Comparison of ENCODE assay signal across 8 cellular contexts in the genomic region with DNA sequence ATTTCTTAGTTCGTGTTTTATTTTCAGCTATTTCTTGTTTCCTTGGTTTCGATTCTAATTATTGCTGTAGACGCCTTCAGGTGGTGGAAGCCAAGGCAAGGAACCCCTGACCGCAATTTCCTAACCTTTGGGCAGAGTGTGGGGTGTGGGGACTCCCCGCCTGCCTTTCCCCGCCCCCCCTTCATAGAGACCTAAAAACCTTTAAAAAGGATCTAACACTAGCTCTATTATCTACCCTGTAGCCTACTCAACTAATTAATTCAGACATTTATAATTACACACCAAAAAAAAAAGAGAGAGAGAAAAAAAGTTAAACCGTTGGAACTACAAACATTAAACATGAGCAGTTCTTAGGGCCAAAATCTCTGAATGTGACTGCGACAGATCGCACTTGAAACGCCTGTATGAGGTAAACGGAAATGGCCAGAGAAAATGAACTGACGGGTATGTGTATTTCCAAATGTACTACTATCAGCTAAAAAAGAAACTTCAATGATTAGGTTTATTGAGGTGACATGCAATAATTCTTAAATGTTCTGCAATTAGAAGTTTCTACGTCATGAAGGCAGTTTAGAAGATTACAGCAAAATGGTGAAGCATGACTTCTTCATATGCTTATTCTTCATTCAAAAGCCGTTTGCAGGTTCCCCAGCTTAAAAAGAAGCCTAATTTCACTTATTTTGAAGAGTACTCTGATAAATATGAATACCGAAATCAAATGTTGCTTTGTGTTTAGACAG. TPM values are rescaled to one million over a fixed set of nuclear protein-coding genes. Genes with fewer than 3 reads are reported as not detected.
DNase-seq lines count a peak whose midpoint lies in the region; ATAC-seq and TF ChIP-seq lines count a peak whose summit lies in the region.

No MANE protein-coding gene starts in this region.

- ATAC-seq in GM18498 (IDR thresholded peaks at IDR 0.05; ENCODE audit: unreplicated experiment), result peak; percentile 32
- peak; percentile 34 for ATAC-seq in HG02623 (IDR thresholded peaks at IDR 0.05; ENCODE audit: unreplicated experiment)
- ATAC-seq in left colon, result peak; percentile 26

- H3K4me1 ChIP-seq in PC-9 (replicated peaks; ENCODE audit: insufficient read depth) (peaks cover 37% of the 10 kb centered on the region), adipocyte (ENCODE audit: control insufficient read depth, insufficient read depth, low read length) (peaks cover 17% of the 10 kb centered on the region)

- TF ChIP-seq CTCF in PC-9 (conservative IDR thresholded peaks at IDR 0.05), result no peak

- H3K9ac ChIP-seq in adipocyte (ENCODE audit: low read length), result peak overlapping the region; percentile 97

- peaks cover 12% of the 10 kb centered on the region; the same call in 1 of the 2 replicates for H3F3A ChIP-seq in PC-9 (ENCODE audit: insufficient read depth, low read depth)

- peak overlapping the region; percentile 73 for H3K4me3 ChIP-seq in PC-9
- H3K4me3 ChIP-seq in adipocyte (ENCODE audit: low read length), result peak overlapping the region; percentile 94

- H4K20me1 ChIP-seq in PC-9 (ENCODE audit: insufficient read depth), result no peaks in the 10 kb centered on the region

- peak overlapping the region; percentile 88 for H3K4me2 ChIP-seq in PC-9

- TSS peak; percentile 93 for BruUV-seq in PC-9 (replicated peaks; lab: Mats Ljungman, UMichigan)

- no peaks in the 10 kb centered on the region for H3K79me2 ChIP-seq in PC-9 (ENCODE audit: low read depth)

- H3K9me3 ChIP-seq in PC-9 (ENCODE audit: insufficient read depth, low read depth) (no peaks in the 10 kb centered on the region), adipocyte (ENCODE audit: control insufficient read depth, low read length) (no peaks in the 10 kb centered on the region)

- H3K36me3 ChIP-seq in PC-9 (ENCODE audit: low read depth) (no peaks in the 10 kb centered on the region), adipocyte (ENCODE audit: control insufficient read depth, insufficient read depth, low read length, severe bottlenecking) (no peaks in the 10 kb centered on the region)

- POLR2A ChIA-PET in PC-9 (lab: Charles Lee; ENCODE audit: unreplicated experiment), result interaction anchor here (0.5 to 1.3 kb wide), 4 partner anchors 19 to 682 kb away, joined by 3 to 5 read pairs (median 4); no protein-coding TSS in a partner anchor

- peak overlapping the region; percentile 95 for H2AFZ ChIP-seq in PC-9

- intact Hi-C loops in PC-9 (cut with micrococcal nuclease; ENCODE audit: unreplicated experiment) (loop anchor here (1.0 to 2.0 kb wide), 2 partner anchors 20 to 960 kb away; partner anchors contain the start of gene MAN2A1), left colon (cut with DNase I, micrococcal nuclease) (no loop called here)

- H3K9me2 ChIP-seq in PC-9 (ENCODE audit: insufficient read depth), result no peaks in the 10 kb centered on the region

- CTCF ChIA-PET in PC-9 (lab: Charles Lee), result interaction anchor here (0.6 kb wide), 1 partner anchor 299 kb away, joined by 7 read pairs; no protein-coding TSS in a partner anchor

- DNase-seq in PC-9, result no peak
- DNase-seq in adipocyte (ENCODE audit: low read depth), result no peak
- no peak for DNase-seq in left colon
- peak; percentile 32 to 43 for DNase-seq in stimulated activated CD8-positive, alpha-beta memory T cell treated with anti-CD3 and anti-CD28 coated beads, Interleukin-15, amount 100 ng/mL, for 4 hours (ENCODE audit: low read depth in 2 of 2)
- DNase-seq in HT-29 (ENCODE audit: low spot score), result no peak
- no peak for DNase-seq in Kasumi-1 (lab: John Stamatoyannopoulos, UW)

- no peaks in the 10 kb centered on the region for H3K27me3 ChIP-seq in PC-9 (ENCODE audit: insufficient read depth, low read depth)
- H3K27me3 ChIP-seq in adipocyte (replicated peaks; ENCODE audit: control insufficient read depth, insufficient read depth, low read length), result no peaks in the 10 kb centered on the region

- H3K27ac ChIP-seq in PC-9, result peak overlapping the region; percentile 78

RNA-seq across cellular contexts. Expression of gene FER, which starts 19.0 kb away (rescaled TPM):
- total RNA-seq in PC-9 (2021), result 17.7 and 20.6 TPM in 2 replicates
- 10 to 100 TPM; 11.6 to 15.6 TPM for total RNA-seq in left colon
- total RNA-seq in HT-29 (2014; rRNA removed; shearing (Covaris generic)), result 2.3 and 5.2 TPM in 2 replicates

Comparison
In these comparisons a context has a peak if more than half of its experiments do, and no peak if none do; other contexts are left out.
1. DNase-seq: peak in stimulated activated CD8-positive, alpha-beta memory T cell treated with anti-CD3 and anti-CD28 coated beads, Interleukin-15, amount 100 ng/mL, for 4 hours (2 of 2); none in PC-9 (0 of 2), adipocyte (single experiment), left colon (0 of 2), HT-29 (single experiment) and Kasumi-1 (0 of 2).
2. Peak in every context shown above with its lines, with median percentiles within 50 percentile points of each other: ATAC-seq.